ENCODE assay signal across 27 cellular contexts in the genomic region with DNA sequence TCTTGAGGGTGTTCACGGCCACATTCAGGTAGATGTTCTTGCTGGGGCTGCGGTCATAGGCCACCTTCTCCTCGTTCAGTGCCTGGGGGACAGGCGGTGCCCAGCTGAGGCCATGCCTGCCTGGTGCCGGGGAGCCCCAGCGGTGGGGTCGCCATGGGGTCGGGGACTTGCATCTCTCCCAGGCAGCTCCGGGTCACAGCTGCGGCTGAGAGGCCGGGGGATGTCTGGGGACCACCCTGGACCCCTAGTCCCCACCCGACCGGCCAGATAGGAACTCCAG.
"Had no signal": no experiment of that assay in that cellular context is flagged by ENCODE, and none has a peak within 500 bp of the region (broad histone marks: within the 10 kb centered on the region; RNA-seq: fewer than 3 reads in every experiment).

No MANE protein-coding gene starts in this region.

- H3K4me1 ChIP-seq: esophagus muscularis mucosa, foreskin keratinocyte, gastrocnemius medialis had no signal

- H3K27me3 ChIP-seq: brain microvascular endothelial cell, esophagus muscularis mucosa, foreskin keratinocyte, gastrocnemius medialis had no signal

- H3K27ac ChIP-seq: brain microvascular endothelial cell, coronary artery, esophagus muscularis mucosa, foreskin keratinocyte, gastrocnemius medialis, WERI-Rb-1 had no signal

- DNase-seq: activated B cell treated with CpG ODN at 0.5 μM for 24 hours; activated CD4-positive, alpha-beta T cell treated with anti-CD3 and anti-CD28 coated beads for 48 hours; activated CD4-positive, alpha-beta T cell treated with anti-CD3 and anti-CD28 coated beads, Interleukin-2, amount 50 U/mL, for 1 hour; activated CD4-positive, alpha-beta T cell treated with anti-CD3 and anti-CD28 coated beads, Interleukin-2, amount 50 U/mL, for 48 hours; activated CD8-positive, alpha-beta memory T cell treated with anti-CD3 and anti-CD28 coated beads for 24 hours; activated CD8-positive, alpha-beta T cell treated with anti-CD3 and anti-CD28 coated beads for 36 hours; activated effector memory CD4-positive, alpha-beta T cell treated with Interleukin-2 at 50 U/mL for 16 hours; activated gamma-delta T cell treated with Interleukin-2 at 50 U/mL for 16 hours; activated naive CD4-positive, alpha-beta T cell treated with anti-CD3 and anti-CD28 coated beads, Interleukin-2, amount 50 U/mL, for 16 hours; activated naive CD4-positive, alpha-beta T cell treated with Interleukin-2 at 50 U/mL for 16 hours; activated T-cell treated with anti-CD3 and anti-CD28 coated beads, Interleukin-2, amount 50 U/mL, for 4 hours; amniotic stem cell; anterior cingulate cortex; brain microvascular endothelial cell; effector CD4-positive, alpha-beta T cell; effector memory CD8-positive, alpha-beta T cell; erythroblast; foreskin keratinocyte; gastrocnemius medialis; T-helper 1 cell; T-helper 17 cell; T1000; WERI-Rb-1 had no signal

- H3K4me3 ChIP-seq: coronary artery, esophagus muscularis mucosa, gastrocnemius medialis had no signal

- H3K9me3 ChIP-seq: esophagus muscularis mucosa, gastrocnemius medialis had no signal

- ATAC-seq: activated CD4-positive, CD25-positive, alpha-beta regulatory T cell treated with anti-CD3 and anti-CD28 coated beads, Interleukin-2, amount 50 U/mL, for 24 hours; activated CD8-positive, alpha-beta T cell treated with anti-CD3 and anti-CD28 coated beads for 36 hours; activated T-cell treated with anti-CD3 and anti-CD28 coated beads, Interleukin-2, amount 50 U/mL, for 4 hours; activated T-helper 17 cell treated with anti-CD3 and anti-CD28 coated beads, Interleukin-2, amount 50 U/mL, for 72 hours; effector memory CD8-positive, alpha-beta T cell; foreskin keratinocyte; gastrocnemius medialis; T-helper 17 cell had no signal
